ENCODE assay signal across 1 cellular context in genomic region chr3:177345049-177345972, GRCh38.
TF ChIP-seq lines count a peak whose summit lies in the region.

No MANE protein-coding gene starts in this region.

TF ChIP-seq in K562, 482 proteins besides CTCF, POLR2A, EP300 and RAD21 (continued from another document and continues in another):
- TF ChIP-seq GTF3C2 (IDR thresholded peaks at IDR 0.05; ENCODE audit: borderline replicate concordance, extremely low read depth, insufficient read length) (no peak), JUN (IDR thresholded peaks at IDR 0.05; ENCODE audit: borderline replicate concordance, low read depth, low read length) (peak; percentile 99), JUN (CRISPR knock-in tag; IDR thresholded peaks at IDR 0.05; ENCODE audit: borderline replicate concordance) (peak; percentile 69; the same call in 1 of the 2 replicates), HDAC1 (IDR thresholded peaks at IDR 0.05) (peak in 1 of 2 experiments; percentile 80; a peak in 1 of 4 replicates), RCOR1 (IDR thresholded peaks at IDR 0.05; ENCODE audit: borderline replicate concordance in 1 of 2, low read depth in 2 of 2, low read length in 2 of 2) (peak in 1 of 2 experiments; percentile 80; a peak in 1 of 4 replicates), ZSCAN32 (CRISPR knock-in tag; IDR thresholded peaks at IDR 0.05) (no peak), EWSR1 (IDR thresholded peaks at IDR 0.05; ENCODE audit: borderline replicate concordance, low read depth, partially characterized antibody) (no peak), BRCA1 (IDR thresholded peaks at IDR 0.05) (no peak), BRCA1 (CRISPR knock-in tag; IDR thresholded peaks at IDR 0.05) (no peak), PYGO2 (tag; IDR thresholded peaks at IDR 0.05) (peak; percentile 33; the same call in 1 of the 2 replicates), HOXB6 (CRISPR knock-in tag; IDR thresholded peaks at IDR 0.05; ENCODE audit: borderline replicate concordance) (no peak), NCOA2 (IDR thresholded peaks at IDR 0.05; ENCODE audit: partially characterized antibody in 2 of 2) (peak; percentile 46 to 56), ZNF3 (CRISPR knock-in tag; IDR thresholded peaks at IDR 0.05) (no peak), HINFP (tag; conservative IDR thresholded peaks at IDR 0.05; ENCODE audit: low read depth) (no peak; the same call in 1 of the 2 replicates), CHD4 (IDR thresholded peaks at IDR 0.05; ENCODE audit: insufficient read depth, insufficient replicate concordance, low read depth, low read length, poor library complexity, severe bottlenecking) (no peak), ZNF592 (IDR thresholded peaks at IDR 0.05) (peak; percentile 99), ELK3 (CRISPR knock-in tag; IDR thresholded peaks at IDR 0.05) (no peak), CREB5 (CRISPR knock-in tag; IDR thresholded peaks at IDR 0.05) (no peak), DACH1 (IDR thresholded peaks at IDR 0.05; ENCODE audit: partially characterized antibody) (peak; percentile 67), ATF2 (CRISPR knock-in tag; IDR thresholded peaks at IDR 0.05) (no peak), NR2F6 (CRISPR knock-in tag; IDR thresholded peaks at IDR 0.05) (no peak), XRCC4 (IDR thresholded peaks at IDR 0.05; ENCODE audit: extremely low read depth, insufficient read depth, insufficient read length) (no peak), MIER1 (IDR thresholded peaks at IDR 0.05; ENCODE audit: low read depth) (no peak), PRMT5 (CRISPR knock-in tag; IDR thresholded peaks at IDR 0.05) (no peak), ZNF444 (CRISPR knock-in tag; IDR thresholded peaks at IDR 0.05) (no peak), TSHZ1 (CRISPR knock-in tag; IDR thresholded peaks at IDR 0.05) (no peak), RBM17 (IDR thresholded peaks at IDR 0.05; ENCODE audit: borderline replicate concordance, low read depth, low read length) (no peak), MAZ (CRISPR knock-in tag; conservative IDR thresholded peaks at IDR 0.05 in 1 of 2, IDR thresholded peaks at IDR 0.05 in 1 of 2) (peak; percentile 20 to 65; a peak in 3 of 4 replicates), U2AF1 (optimal IDR thresholded peaks at IDR 0.05; ENCODE audit: low read depth, low read length) (no peak), ETS2 (tag; IDR thresholded peaks at IDR 0.05; ENCODE audit: borderline replicate concordance, poor library complexity, severe bottlenecking) (no peak), MAFG (tag; conservative IDR thresholded peaks at IDR 0.05) (peak; percentile 79), PML (IDR thresholded peaks at IDR 0.05; ENCODE audit: low read length) (peak; percentile 59), ZNF639 (CRISPR knock-in tag; conservative IDR thresholded peaks at IDR 0.05 in 1 of 2, IDR thresholded peaks at IDR 0.05 in 1 of 2) (peak in 1 of 2 experiments; percentile 85; a peak in 2 of 4 replicates), E2F5 (CRISPR knock-in tag; IDR thresholded peaks at IDR 0.05) (no peak), ARID3B (CRISPR knock-in tag; IDR thresholded peaks at IDR 0.05; ENCODE audit: borderline replicate concordance) (no peak), POLR2G (IDR thresholded peaks at IDR 0.05; ENCODE audit: low read depth, low read length) (no peak), CEBPG (CRISPR knock-in tag; IDR thresholded peaks at IDR 0.05) (no peak), CEBPG (tag; conservative IDR thresholded peaks at IDR 0.05 in 1 of 2, IDR thresholded peaks at IDR 0.05 in 1 of 2) (no peak), HMG20A (CRISPR knock-in tag; conservative IDR thresholded peaks at IDR 0.05) (no peak)
